11 cellular contexts compared by ENCODE assay signal in the genomic region with DNA sequence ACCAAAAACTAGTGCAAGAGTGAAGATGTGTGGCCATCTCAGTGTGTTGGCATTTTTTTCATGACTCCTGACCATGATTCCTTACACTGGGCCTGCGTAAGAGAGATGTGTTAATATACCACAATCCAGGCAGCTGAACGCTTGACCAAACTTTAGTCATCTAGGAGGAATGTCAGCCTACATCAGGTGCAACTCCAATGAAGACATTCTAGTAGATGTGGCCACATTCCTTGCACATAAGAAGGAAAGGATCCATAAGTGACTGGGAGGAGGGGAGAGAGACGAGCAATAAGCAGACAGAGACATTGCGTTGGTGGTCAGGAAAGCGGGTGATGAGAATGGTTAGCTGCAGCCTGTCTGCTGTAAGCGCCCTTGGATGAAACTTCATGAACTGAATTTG. TPM values are rescaled to one million over a fixed set of nuclear protein-coding genes. Genes with fewer than 3 reads are reported as not detected.
DNase-seq lines count a peak whose midpoint lies in the region; TF ChIP-seq lines count a peak whose summit lies in the region.
"Had no signal": no experiment of that assay in that cellular context is flagged by ENCODE, and none has a peak within 500 bp of the region (broad histone marks: within the 10 kb centered on the region; RNA-seq: fewer than 3 reads in every experiment).

No MANE protein-coding gene starts in this region.

- TF ChIP-seq CTCF in AG09309 (IDR thresholded peaks at IDR 0.05; ENCODE audit: control insufficient read depth, insufficient read depth, low read depth, low read length, missing control alignments) = no peak
- no peak for TF ChIP-seq CTCF in choroid plexus epithelial cell (conservative IDR thresholded peaks at IDR 0.05; ENCODE audit: low read depth, low read length)

- DNase-seq in AG09309 (ENCODE audit: low read depth) (peak; percentile 31), LHCN-M2 (ENCODE audit: low read depth) (peak; percentile 92), choroid plexus epithelial cell (ENCODE audit: low read depth) (peak; percentile 97), myocyte (ENCODE audit: low read depth) (peak; percentile 81), NAMALWA (ENCODE audit: low spot score) (no peak), NCI-H2081 treated with DMSO at 0.1 percent for 48 hours (lab: John Stamatoyannopoulos, UW) (no peak), NCI-H1048 (lab: John Stamatoyannopoulos, UW) (no peak), NCI-H2081 (lab: John Stamatoyannopoulos, UW) (no peak)
- DNase-seq: CD8-positive, alpha-beta memory T cell; HCEC 1CT had no signal

- no peak overlapping the region for H3K4me3 ChIP-seq in AG09309 (ENCODE audit: control insufficient read depth, low read depth, low read length)
- H3K4me3 ChIP-seq in choroid plexus epithelial cell (ENCODE audit: low read depth, low read length) = no peak overlapping the region
- H3K4me3 ChIP-seq: coronary artery had no signal

RNA-seq across cellular contexts. Expression of gene CYRIA, which starts 42.6 kb away (rescaled TPM):
- total RNA-seq in LHCN-M2 (2014; rRNA removed) (3.5 and 4.5 TPM in 2 replicates), myocyte (6.9 and 7.6 TPM in 2 replicates)
- polyA plus RNA-seq in LHCN-M2 (2012) = 2.0 TPM
- 4.9 TPM for polyA plus RNA-seq in myocyte (2012)

Comparison
In these comparisons a context has a peak if more than half of its experiments do, and no peak if none do; other contexts are left out.
1. DNase-seq: peak in AG09309 (single experiment), LHCN-M2 (single experiment), choroid plexus epithelial cell (single experiment) and myocyte (single experiment); none in NAMALWA (single experiment), NCI-H2081 treated with DMSO at 0.1 percent for 48 hours (single experiment), NCI-H1048 (single experiment) and NCI-H2081 (0 of 2).